Comparison of ENCODE assay signal across 12 cellular contexts in the genomic region with DNA sequence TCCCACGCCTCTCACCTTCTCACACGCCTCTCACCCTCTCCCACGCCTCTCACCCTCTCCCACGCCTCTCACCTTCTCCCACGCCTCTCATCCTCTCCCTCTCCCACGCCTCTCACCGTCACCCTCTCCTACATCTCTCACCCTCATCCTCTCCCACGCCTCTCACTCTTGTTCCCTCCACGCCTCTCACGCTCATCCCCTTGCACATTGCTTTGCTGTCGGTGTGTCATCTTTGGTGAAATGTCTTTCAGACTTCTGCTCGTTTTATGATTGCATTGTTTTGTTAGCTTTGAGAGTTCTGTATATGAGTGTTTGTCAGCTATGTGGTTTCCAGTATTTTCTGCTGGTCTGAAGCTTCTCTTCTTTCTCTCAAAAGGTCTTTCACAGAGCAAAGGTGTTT.
DNase-seq lines count a peak whose midpoint lies in the region; ATAC-seq and TF ChIP-seq lines count a peak whose summit lies in the region.
"Had no signal": no experiment of that assay in that cellular context is flagged by ENCODE, and none has a peak within 500 bp of the region (broad histone marks: within the 10 kb centered on the region; RNA-seq: fewer than 3 reads in every experiment).

No MANE protein-coding gene starts in this region.

- CTCF ChIA-PET in activated naive CD4-positive, alpha-beta T cell treated with anti-CD3 and anti-CD28 coated beads for 36 hours (lab: Charles Lee): interaction anchor here (0.6 to 1.0 kb wide), 9 partner anchors 18 to 432 kb away, joined by 3 to 8 read pairs (median 4); no protein-coding TSS in a partner anchor

- H3K4me1 Mint-ChIP-seq in activated naive CD4-positive, alpha-beta T cell treated with anti-CD3 and anti-CD28 coated beads for 36 hours (ENCODE audit: low read depth): peaks cover 42% of the 10 kb centered on the region
- H3K4me1 Mint-ChIP-seq in mesothelial cell of epicardium: peaks cover 13% of the 10 kb centered on the region
- peaks cover 49% of the 10 kb centered on the region for H3K4me1 Mint-ChIP-seq in stimulated activated memory B cell treated with anti-CD40 and anti-IgM and Interleukin-4, amounts not matched to agents 10 μg/mL and 1 μg/mL and 100 μg/mL, for 72 hours

- intact Hi-C loops in activated naive CD4-positive, alpha-beta T cell treated with anti-CD3 and anti-CD28 coated beads for 36 hours (cut with micrococcal nuclease): no loop called here

- no peak for ATAC-seq in stimulated activated memory B cell treated with anti-CD40 and anti-IgM and Interleukin-4, amounts not matched to agents 10 μg/mL and 1 μg/mL and 100 μg/mL, for 72 hours
- ATAC-seq in GM19455 (IDR thresholded peaks at IDR 0.05; ENCODE audit: unreplicated experiment): no peak
- ATAC-seq: lower lobe of right lung had no signal

- H3K9me3 Mint-ChIP-seq in activated naive CD4-positive, alpha-beta T cell treated with anti-CD3 and anti-CD28 coated beads for 36 hours: peaks cover 22% of the 10 kb centered on the region
- H3K9me3 Mint-ChIP-seq in mesothelial cell of epicardium: peaks cover 14% of the 10 kb centered on the region
- H3K9me3 Mint-ChIP-seq in stimulated activated memory B cell treated with anti-CD40 and anti-IgM and Interleukin-4, amounts not matched to agents 10 μg/mL and 1 μg/mL and 100 μg/mL, for 72 hours: peaks cover 14% of the 10 kb centered on the region

- H3K36me3 Mint-ChIP-seq in activated naive CD4-positive, alpha-beta T cell treated with anti-CD3 and anti-CD28 coated beads for 36 hours (ENCODE audit: low read depth): peaks cover 66% of the 10 kb centered on the region
- peaks cover 54% of the 10 kb centered on the region for H3K36me3 Mint-ChIP-seq in mesothelial cell of epicardium
- peaks cover 88% of the 10 kb centered on the region for H3K36me3 Mint-ChIP-seq in stimulated activated memory B cell treated with anti-CD40 and anti-IgM and Interleukin-4, amounts not matched to agents 10 μg/mL and 1 μg/mL and 100 μg/mL, for 72 hours

- no peaks in the 10 kb centered on the region for H3K27me3 Mint-ChIP-seq in activated naive CD4-positive, alpha-beta T cell treated with anti-CD3 and anti-CD28 coated beads for 36 hours (ENCODE audit: low read depth)
- H3K27me3 Mint-ChIP-seq in mesothelial cell of epicardium (ENCODE audit: low read depth): no peaks in the 10 kb centered on the region
- no peaks in the 10 kb centered on the region for H3K27me3 Mint-ChIP-seq in stimulated activated memory B cell treated with anti-CD40 and anti-IgM and Interleukin-4, amounts not matched to agents 10 μg/mL and 1 μg/mL and 100 μg/mL, for 72 hours

- DNase-seq in activated CD4-positive, alpha-beta T cell treated with anti-CD3 and anti-CD28 coated beads for 1 hour: peak; percentile 24
- DNase-seq in activated CD4-positive, alpha-beta T cell treated with anti-CD3 and anti-CD28 coated beads, Interleukin-2, amount 50 U/mL, for 1 hour: no peak
- peak; percentile 65 for DNase-seq in activated naive CD4-positive, alpha-beta T cell treated with anti-CD3 and anti-CD28 coated beads for 36 hours
- no peak for DNase-seq in mesothelial cell of epicardium (ENCODE audit: low spot score in 2 of 2, unreplicated experiment in 2 of 2)
- DNase-seq in GM03348 (ENCODE audit: low spot score): no peak
- DNase-seq in NCI-H526 (lab: John Stamatoyannopoulos, UW): no peak
- DNase-seq: GOT3, lower lobe of right lung, NCI-H510A treated with DMSO at 0.1 percent for 48 hours, Right ventricle myocardium superior had no signal

- peak overlapping the region; percentile 86 for H3K27ac Mint-ChIP-seq in activated naive CD4-positive, alpha-beta T cell treated with anti-CD3 and anti-CD28 coated beads for 36 hours
- peak overlapping the region; percentile 67 for H3K27ac Mint-ChIP-seq in mesothelial cell of epicardium
- H3K27ac Mint-ChIP-seq in stimulated activated memory B cell treated with anti-CD40 and anti-IgM and Interleukin-4, amounts not matched to agents 10 μg/mL and 1 μg/mL and 100 μg/mL, for 72 hours: peak overlapping the region; percentile 99

- no peak for TF ChIP-seq CTCF in mesothelial cell of epicardium (IDR thresholded peaks at IDR 0.05; ENCODE audit: unreplicated experiment)

- H3K4me3 Mint-ChIP-seq in activated naive CD4-positive, alpha-beta T cell treated with anti-CD3 and anti-CD28 coated beads for 36 hours: peak overlapping the region; percentile 5
- H3K4me3 Mint-ChIP-seq in mesothelial cell of epicardium: no peak overlapping the region
- no peak overlapping the region for H3K4me3 Mint-ChIP-seq in stimulated activated memory B cell treated with anti-CD40 and anti-IgM and Interleukin-4, amounts not matched to agents 10 μg/mL and 1 μg/mL and 100 μg/mL, for 72 hours

Comparison
In these comparisons a context has a peak if more than half of its experiments do, and no peak if none do; other contexts are left out.
1. DNase-seq: peak in activated CD4-positive, alpha-beta T cell treated with anti-CD3 and anti-CD28 coated beads for 1 hour (single experiment) and activated naive CD4-positive, alpha-beta T cell treated with anti-CD3 and anti-CD28 coated beads for 36 hours (single experiment); none in activated CD4-positive, alpha-beta T cell treated with anti-CD3 and anti-CD28 coated beads, Interleukin-2, amount 50 U/mL, for 1 hour (single experiment), mesothelial cell of epicardium (0 of 2), GM03348 (single experiment) and NCI-H526 (0 of 2).
2. Peak in every context shown above with its lines, with median percentiles within 50 percentile points of each other: H3K27ac Mint-ChIP-seq.